In genomic region chr12:108560321-108560721, GRCh38 we compare ENCODE assay signal across 8 cellular contexts. TPM values are rescaled to one million over a fixed set of nuclear protein-coding genes. Genes with fewer than 3 reads are reported as not detected.
DNase-seq lines count a peak whose midpoint lies in the region; ATAC-seq, FAIRE-seq and TF ChIP-seq lines count a peak whose summit lies in the region.

No MANE protein-coding gene starts in this region.

- peaks cover 88% of the 10 kb centered on the region for H3K79me2 ChIP-seq in OCI-LY3 (ENCODE audit: low read length)

- H3K4me1 Mint-ChIP-seq in Calu3 (ENCODE audit: low read depth, unreplicated experiment) (peaks cover 6% of the 10 kb centered on the region), neural crest cell (peaks cover 37% of the 10 kb centered on the region)
- H3K4me1 Mint-ChIP-seq in effector memory CD8-positive, alpha-beta T cell (ENCODE audit: low read depth in 2 of 2): peaks cover 44 to 54% of the 10 kb centered on the region in 2 donors

- H3K36me3 Mint-ChIP-seq in Calu3 (ENCODE audit: insufficient read depth, unreplicated experiment) (peaks cover 62% of the 10 kb centered on the region), neural crest cell (ENCODE audit: low read depth) (no peaks in the 10 kb centered on the region)
- H3K36me3 Mint-ChIP-seq in effector memory CD8-positive, alpha-beta T cell (ENCODE audit: insufficient read depth): peaks cover 69% of the 10 kb centered on the region

- TF ChIP-seq CTCF in Calu3 (IDR thresholded peaks at IDR 0.05; ENCODE audit: unreplicated experiment) (no peak), OCI-LY3 (IDR thresholded peaks at IDR 0.05; ENCODE audit: low read depth, low read length) (no peak), neural crest cell (conservative IDR thresholded peaks at IDR 0.05) (no peak)

- peak overlapping the region; percentile 92 for H3K4me3 Mint-ChIP-seq in Calu3 (ENCODE audit: low read depth, unreplicated experiment)
- peak overlapping the region; percentile 96 to 98 for H3K4me3 Mint-ChIP-seq in effector memory CD8-positive, alpha-beta T cell
- peak overlapping the region; percentile 100 for H3K4me3 Mint-ChIP-seq in neural crest cell

- DNase-seq in Calu3: no peak
- DNase-seq in effector memory CD8-positive, alpha-beta T cell: no peak
- DNase-seq in neural crest cell (ENCODE audit: low read depth, low spot score): no peak
- DNase-seq in GM12892 (ENCODE audit: insufficient read length): no peak
- DNase-seq in HuH-7.5 (ENCODE audit: low spot score): no peak
- no peak for DNase-seq in H4 (ENCODE audit: low spot score)

- TF ChIP-seq POLR2A in GM12892 (IDR thresholded peaks at IDR 0.05; ENCODE audit: low read depth, low read length): no peak

- H4K20me1 ChIP-seq in OCI-LY3 (ENCODE audit: insufficient read depth, low read length): peaks cover 44% of the 10 kb centered on the region

- intact Hi-C loops in Calu3 (cut with micrococcal nuclease; ENCODE audit: unreplicated experiment): loop anchor here (5.0 to 10.0 kb wide), 4 partner anchors 162 to 532 kb away; partner anchors contain the start of gene ALKBH2

- H3K27me3 Mint-ChIP-seq in Calu3 (ENCODE audit: unreplicated experiment): no peaks in the 10 kb centered on the region
- no peaks in the 10 kb centered on the region for H3K27me3 Mint-ChIP-seq in effector memory CD8-positive, alpha-beta T cell
- H3K27me3 Mint-ChIP-seq in neural crest cell (ENCODE audit: low read depth): no peaks in the 10 kb centered on the region

- H3K36me3 ChIP-seq in OCI-LY3 (replicated peaks; ENCODE audit: low read depth, low read length): peaks cover 25% of the 10 kb centered on the region

- H3K27ac ChIP-seq in OCI-LY3 (ENCODE audit: low read length): peak overlapping the region; percentile 89

- H3K4me1 ChIP-seq in OCI-LY3 (ENCODE audit: low read length): peaks cover 29% of the 10 kb centered on the region

- CTCF ChIA-PET in Calu3 (lab: Charles Lee): no interaction called here

- H3K9me3 ChIP-seq in OCI-LY3 (ENCODE audit: insufficient read depth, low read length): no peaks in the 10 kb centered on the region

- H3K27ac Mint-ChIP-seq in Calu3 (ENCODE audit: unreplicated experiment) (peak overlapping the region; percentile 98), neural crest cell (ENCODE audit: unreplicated experiment) (peak overlapping the region; percentile 100)
- H3K27ac Mint-ChIP-seq in effector memory CD8-positive, alpha-beta T cell: peak overlapping the region; percentile 98 to 99

- TSS peak; percentile 59 for BruUV-seq in Calu3 (replicated peaks; lab: Mats Ljungman, UMichigan)

- FAIRE-seq in GM12892 (lab: Jason Lieb, UNC): no peak

- peak overlapping the region; percentile 92 for H3K9ac ChIP-seq in OCI-LY3 (ENCODE audit: low read length)

- no peaks in the 10 kb centered on the region for H3K27me3 ChIP-seq in OCI-LY3 (ENCODE audit: low read depth, low read length)

- no peak overlapping the region for H2AFZ ChIP-seq in OCI-LY3 (ENCODE audit: low read depth, low read length)

- peak overlapping the region; percentile 80 for H3K4me2 ChIP-seq in OCI-LY3 (ENCODE audit: low read length)

- H3K9me3 Mint-ChIP-seq in Calu3 (ENCODE audit: low read depth, unreplicated experiment): no peaks in the 10 kb centered on the region
- H3K9me3 Mint-ChIP-seq in effector memory CD8-positive, alpha-beta T cell: no peaks in the 10 kb centered on the region
- H3K9me3 Mint-ChIP-seq in neural crest cell: no peaks in the 10 kb centered on the region

- peak overlapping the region; percentile 91 for H3K4me3 ChIP-seq in OCI-LY3 (ENCODE audit: low read length)

- no peak for ATAC-seq in effector memory CD8-positive, alpha-beta T cell (replicated peaks)
- no peak for ATAC-seq in HG03565 (IDR thresholded peaks at IDR 0.05; ENCODE audit: unreplicated experiment)

RNA-seq across cellular contexts. Expression of gene SART3, which starts 0.7 kb away (rescaled TPM):
- total RNA-seq in Calu3 (2022) (91.7 and 98.7 TPM in 2 replicates), neural crest cell (87.5 and 89.5 TPM in 2 replicates)
- polyA plus RNA-seq in GM12892 (2012; ENCODE audit: missing spikeins): 36.3 TPM
- 43.2 and 44.8 TPM in 2 replicates for total RNA-seq in H4 (2014; rRNA removed; shearing (Covaris generic))

RNA-seq across cellular contexts. Expression of gene ISCU, which starts 2.1 kb away (rescaled TPM):
- total RNA-seq in Calu3 (2022) (71.6 and 85.8 TPM in 2 replicates), neural crest cell (54.4 and 55.5 TPM in 2 replicates)
- polyA plus RNA-seq in GM12892 (2012; ENCODE audit: missing spikeins): 136 TPM
- total RNA-seq in H4 (2014; rRNA removed; shearing (Covaris generic)): 119 and 124 TPM in 2 replicates

RNA-seq across cellular contexts. Expression of gene TMEM119, which starts 37.6 kb away (rescaled TPM):
- not detected in 2 replicates for total RNA-seq in Calu3 (2022)
- 0.72 and 1.0 TPM in 2 replicates for total RNA-seq in neural crest cell
- 0.23 TPM for polyA plus RNA-seq in GM12892 (2012; ENCODE audit: missing spikeins)
- 1.4 and 1.9 TPM in 2 replicates for total RNA-seq in H4 (2014; rRNA removed; shearing (Covaris generic))

RNA-seq across cellular contexts. Expression of gene FICD, which starts 45.2 kb away (rescaled TPM):
- total RNA-seq in Calu3 (2022) (14.3 and 15.4 TPM in 2 replicates), neural crest cell (2.9 and 3.4 TPM in 2 replicates)
- 2.4 TPM for polyA plus RNA-seq in GM12892 (2012; ENCODE audit: missing spikeins)
- 3.5 and 5.3 TPM in 2 replicates for total RNA-seq in H4 (2014; rRNA removed; shearing (Covaris generic))
